Comparison of ENCODE assay signal across 9 cellular contexts in the genomic region with DNA sequence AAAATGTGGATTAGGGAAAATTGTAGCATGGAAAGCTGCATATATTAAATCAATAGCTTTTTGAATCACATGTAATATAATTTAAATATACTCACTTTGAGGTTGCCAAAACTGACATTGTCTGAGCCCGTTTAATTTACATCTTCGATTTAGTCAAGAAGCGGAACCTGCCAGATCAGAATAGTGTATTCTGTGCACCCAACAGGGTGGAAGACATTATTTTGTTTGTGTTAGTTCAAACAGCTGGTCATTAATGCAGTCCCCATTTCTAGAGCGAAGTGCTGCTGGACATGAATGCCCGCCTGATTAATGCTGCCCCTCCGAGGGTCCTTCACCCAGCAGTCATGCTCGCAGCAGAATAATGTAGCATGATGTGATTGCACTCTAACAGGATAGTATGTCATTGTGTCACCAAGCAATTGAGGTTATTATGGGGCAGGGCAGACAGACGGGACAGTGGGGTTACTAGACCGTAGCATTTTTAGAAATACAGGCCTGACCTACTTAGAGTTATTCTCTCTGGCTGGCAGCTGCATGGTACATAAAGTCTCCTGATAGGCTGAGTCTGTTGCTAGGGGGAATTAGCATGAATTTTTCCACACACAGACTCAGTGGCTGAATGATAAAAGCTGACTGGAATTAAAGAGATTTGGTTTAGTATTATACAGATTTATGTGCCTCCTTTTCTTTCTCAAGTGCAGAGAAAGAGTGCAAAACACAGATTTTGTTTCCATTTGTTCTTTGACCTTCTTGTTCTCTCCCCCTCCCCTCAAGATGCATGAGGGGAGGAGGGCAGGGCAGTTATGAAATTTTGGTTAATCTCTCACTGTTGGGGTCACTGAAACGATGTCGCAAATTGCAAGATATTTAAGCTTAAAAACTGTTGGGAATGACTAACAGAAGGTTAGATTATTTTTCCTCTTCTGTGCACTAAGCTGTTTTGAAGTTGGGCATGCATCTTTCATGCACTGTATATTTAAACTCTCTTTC.
A peak's percentile ranks its signal among the peaks of the same experiment; 100 is the strongest.
DNase-seq lines count a peak whose midpoint lies in the region; ATAC-seq and TF ChIP-seq lines count a peak whose summit lies in the region.
"Had no signal": no experiment of that assay in that cellular context is flagged by ENCODE, and none has a peak within 500 bp of the region (broad histone marks: within the 10 kb centered on the region; RNA-seq: fewer than 3 reads in every experiment).

No MANE protein-coding gene starts in this region.

- TF ChIP-seq CTCF in A673 (conservative IDR thresholded peaks at IDR 0.05; ENCODE audit: low read depth, low read length) = no peak
- no peak for TF ChIP-seq CTCF in GM10266 (IDR thresholded peaks at IDR 0.05; ENCODE audit: control insufficient read depth, insufficient read depth, low read depth, missing control alignments)

- no peaks in the 10 kb centered on the region for H3K36me3 Mint-ChIP-seq in CD8-positive, alpha-beta memory T cell
- H3K36me3 Mint-ChIP-seq in activated CD8-positive, alpha-beta memory T cell treated with anti-CD3 and anti-CD28 coated beads, Interleukin-2, amount 10 ng/mL, durations not matched to agents 7 days and 5 days = no peaks in the 10 kb centered on the region
- no peaks in the 10 kb centered on the region for H3K36me3 Mint-ChIP-seq in activated naive CD8-positive, alpha-beta T cell treated with anti-CD3 and anti-CD28 coated beads for 36 hours

- H3K27me3 ChIP-seq in A673 (replicated peaks; ENCODE audit: insufficient read depth, low read depth, low read length, poor library complexity) (no peaks in the 10 kb centered on the region), layer of hippocampus (ENCODE audit: control insufficient read depth, insufficient read depth, low read length) (no peaks in the 10 kb centered on the region)
- no peaks in the 10 kb centered on the region for H3K27me3 ChIP-seq in CD8-positive, alpha-beta memory T cell (ENCODE audit: insufficient read depth, low read length, poor library complexity, severe bottlenecking)

- H3K9me3 Mint-ChIP-seq in CD8-positive, alpha-beta memory T cell = peaks cover 0 to 4% (median 0%) of the 10 kb centered on the region in 5 donors
- no peaks in the 10 kb centered on the region for H3K9me3 Mint-ChIP-seq in activated CD8-positive, alpha-beta memory T cell treated with anti-CD3 and anti-CD28 coated beads, Interleukin-2, amount 10 ng/mL, durations not matched to agents 7 days and 5 days (ENCODE audit: low read depth)
- H3K9me3 Mint-ChIP-seq in activated naive CD8-positive, alpha-beta T cell treated with anti-CD3 and anti-CD28 coated beads for 36 hours = no peaks in the 10 kb centered on the region

- peaks cover 10 to 15% of the 10 kb centered on the region in 2 donors for H3K27me3 Mint-ChIP-seq in CD8-positive, alpha-beta memory T cell
- H3K27me3 Mint-ChIP-seq in activated CD8-positive, alpha-beta memory T cell treated with anti-CD3 and anti-CD28 coated beads, Interleukin-2, amount 10 ng/mL, durations not matched to agents 7 days and 5 days = peaks cover 33% of the 10 kb centered on the region
- H3K27me3 Mint-ChIP-seq in activated naive CD8-positive, alpha-beta T cell treated with anti-CD3 and anti-CD28 coated beads for 36 hours = peaks cover 65% of the 10 kb centered on the region

- H3K9me3 ChIP-seq in A673 (ENCODE audit: low read depth, low read length, poor library complexity, severe bottlenecking) = no peaks in the 10 kb centered on the region
- no peaks in the 10 kb centered on the region for H3K9me3 ChIP-seq in CD8-positive, alpha-beta memory T cell (ENCODE audit: low read length)

- H3K27ac Mint-ChIP-seq in CD8-positive, alpha-beta memory T cell = no peak overlapping the region
- H3K27ac Mint-ChIP-seq in activated CD8-positive, alpha-beta memory T cell treated with anti-CD3 and anti-CD28 coated beads, Interleukin-2, amount 10 ng/mL, durations not matched to agents 7 days and 5 days = no peak overlapping the region
- H3K27ac Mint-ChIP-seq in activated naive CD8-positive, alpha-beta T cell treated with anti-CD3 and anti-CD28 coated beads for 36 hours = no peak overlapping the region

- peak; percentile 17 for DNase-seq in A673 (ENCODE audit: low spot score)
- peak; percentile 69 for DNase-seq in NCI-H1105 treated with DMSO at 0.1 percent for 48 hours (lab: John Stamatoyannopoulos, UW)
- DNase-seq in anterior cingulate cortex (lab: John Stamatoyannopoulos, UW) = peak in 39 of 58 donors; percentile 1 to 71 (median 32)
- DNase-seq in CD8-positive, alpha-beta memory T cell = no peak
- DNase-seq in activated CD8-positive, alpha-beta memory T cell treated with anti-CD3 and anti-CD28 coated beads, Interleukin-2, amount 10 ng/mL, durations not matched to agents 7 days and 5 days = no peak
- no peak for DNase-seq in GM10266 (ENCODE audit: extremely low spot score)
- no peak for DNase-seq in activated naive CD8-positive, alpha-beta T cell treated with anti-CD3 and anti-CD28 coated beads for 36 hours
- DNase-seq: AML-193 had no signal

- no peak overlapping the region for H3K4me3 Mint-ChIP-seq in CD8-positive, alpha-beta memory T cell
- no peak overlapping the region for H3K4me3 Mint-ChIP-seq in activated CD8-positive, alpha-beta memory T cell treated with anti-CD3 and anti-CD28 coated beads, Interleukin-2, amount 10 ng/mL, durations not matched to agents 7 days and 5 days
- H3K4me3 Mint-ChIP-seq in activated naive CD8-positive, alpha-beta T cell treated with anti-CD3 and anti-CD28 coated beads for 36 hours = no peak overlapping the region

- POLR2A ChIA-PET in A673 (lab: Charles Lee; ENCODE audit: low non-redundant PET) = no interaction called here
- POLR2A ChIA-PET in CD8-positive, alpha-beta memory T cell (lab: Charles Lee) = no interaction called here

- intact Hi-C loops in A673 (cut with micrococcal nuclease; ENCODE audit: unreplicated experiment) = no loop called here

- H3K27ac ChIP-seq in A673 (ENCODE audit: low read depth, low read length, poor library complexity, severe bottlenecking) (no peak overlapping the region), layer of hippocampus (ENCODE audit: low read depth, low read length) (peak overlapping the region; percentile 31)
- H3K27ac ChIP-seq in CD8-positive, alpha-beta memory T cell (ENCODE audit: low read depth, low read length) = no peak overlapping the region

- no TSS peak for BruUV-seq in A673 (replicated peaks; lab: Mats Ljungman, UMichigan)

- H3K4me3 ChIP-seq in A673 (ENCODE audit: low read depth, low read length, poor library complexity, severe bottlenecking) = no peak overlapping the region
- no peak overlapping the region for H3K4me3 ChIP-seq in CD8-positive, alpha-beta memory T cell (ENCODE audit: low read length)

- CTCF ChIA-PET in A673 (lab: Charles Lee) = no interaction called here
- CTCF ChIA-PET in CD8-positive, alpha-beta memory T cell (lab: Charles Lee) = no interaction called here
- CTCF ChIA-PET in activated CD8-positive, alpha-beta memory T cell treated with anti-CD3 and anti-CD28 coated beads, Interleukin-2, amount 10 ng/mL, durations not matched to agents 7 days and 5 days (lab: Charles Lee) = no interaction called here

- no peak for ATAC-seq in activated CD8-positive, alpha-beta memory T cell treated with anti-CD3 and anti-CD28 coated beads, Interleukin-2, amount 10 ng/mL, durations not matched to agents 7 days and 5 days

- H3K4me1 ChIP-seq in A673 (ENCODE audit: insufficient read depth, low read length, poor library complexity, severe bottlenecking) = peaks cover 22% of the 10 kb centered on the region
- H3K4me1 ChIP-seq in CD8-positive, alpha-beta memory T cell (ENCODE audit: insufficient read depth, low read length) = peaks cover 5% of the 10 kb centered on the region

- peaks cover 0 to 5% (median 0%) of the 10 kb centered on the region in 3 donors for H3K4me1 Mint-ChIP-seq in CD8-positive, alpha-beta memory T cell
- peaks cover 5% of the 10 kb centered on the region for H3K4me1 Mint-ChIP-seq in activated CD8-positive, alpha-beta memory T cell treated with anti-CD3 and anti-CD28 coated beads, Interleukin-2, amount 10 ng/mL, durations not matched to agents 7 days and 5 days
- H3K4me1 Mint-ChIP-seq in activated naive CD8-positive, alpha-beta T cell treated with anti-CD3 and anti-CD28 coated beads for 36 hours = peaks cover 29% of the 10 kb centered on the region

- no peaks in the 10 kb centered on the region for H3K36me3 ChIP-seq in A673 (ENCODE audit: insufficient read depth, low read length, poor library complexity, severe bottlenecking)
- H3K36me3 ChIP-seq in CD8-positive, alpha-beta memory T cell (ENCODE audit: insufficient read depth, low read length) = no peaks in the 10 kb centered on the region

Comparison
In these comparisons a context has a peak if more than half of its experiments do, and no peak if none do; other contexts are left out.
1. DNase-seq: peak in A673 (single experiment), NCI-H1105 treated with DMSO at 0.1 percent for 48 hours (single experiment) and anterior cingulate cortex (39 of 58); none in CD8-positive, alpha-beta memory T cell (0 of 5), activated CD8-positive, alpha-beta memory T cell treated with anti-CD3 and anti-CD28 coated beads, Interleukin-2, amount 10 ng/mL, durations not matched to agents 7 days and 5 days (single experiment), GM10266 (single experiment) and activated naive CD8-positive, alpha-beta T cell treated with anti-CD3 and anti-CD28 coated beads for 36 hours (single experiment).